In the genomic region with DNA sequence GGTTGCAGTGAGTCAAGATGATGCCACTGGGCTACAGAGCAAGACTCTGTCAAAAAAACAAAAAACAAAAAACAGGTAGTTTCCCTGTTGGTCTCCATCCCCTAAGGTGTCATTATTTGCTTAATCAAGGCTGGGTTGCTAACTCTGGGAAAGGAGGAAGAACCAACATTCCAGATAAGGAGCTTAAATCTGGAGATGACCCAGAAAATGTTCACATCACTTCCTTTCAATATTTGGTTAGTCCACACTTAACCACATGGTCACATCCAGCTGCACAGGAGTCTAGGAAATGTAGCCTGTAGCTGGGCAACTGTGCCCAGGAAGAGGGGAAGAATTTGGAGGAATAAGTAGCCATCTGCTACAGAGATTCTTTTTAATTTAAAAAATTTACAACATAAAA, we compare ENCODE assay signal across 16 cellular contexts. TPM values are rescaled to one million over a fixed set of nuclear protein-coding genes. Genes with fewer than 3 reads are reported as not detected.
A peak's percentile ranks its signal among the peaks of the same experiment; 100 is the strongest.
DNase-seq lines count a peak whose midpoint lies in the region; ATAC-seq and TF ChIP-seq lines count a peak whose summit lies in the region.
"Had no signal": no experiment of that assay in that cellular context is flagged by ENCODE, and none has a peak within 500 bp of the region (broad histone marks: within the 10 kb centered on the region; RNA-seq: fewer than 3 reads in every experiment).

No MANE protein-coding gene starts in this region.

- H3K4me1 ChIP-seq in right atrium auricular region (peaks cover 0 to 2% of the 10 kb centered on the region in 2 donors), heart right ventricle (peaks cover 0 to 48% (median 0%) of the 10 kb centered on the region in 9 donors), PC-3 (ENCODE audit: insufficient read depth, low read length) (peaks cover 15% of the 10 kb centered on the region), colonic mucosa (no peaks in the 10 kb centered on the region)
- H3K4me1 ChIP-seq: Caco-2 had no signal

- H3K27ac ChIP-seq in right atrium auricular region (no peak overlapping the region), heart right ventricle (no peak overlapping the region), PC-3 (ENCODE audit: low read length) (no peak overlapping the region), colonic mucosa (no peak overlapping the region)

- H2AFZ ChIP-seq in PC-3 (ENCODE audit: low read length), result no peak overlapping the region

- H4K20me1 ChIP-seq in PC-3 (ENCODE audit: low read length), result no peaks in the 10 kb centered on the region

- H3K79me2 ChIP-seq in PC-3 (ENCODE audit: low read length), result no peaks in the 10 kb centered on the region

- peak; percentile 38 for DNase-seq in right atrium auricular region (ENCODE audit: low spot score)
- DNase-seq in heart right ventricle, result no peak
- DNase-seq in PC-3, result no peak
- peak; percentile 37 for DNase-seq in fibroblast of the aortic adventitia (ENCODE audit: low read depth)
- DNase-seq in stimulated activated CD4-positive, alpha-beta T cell treated with anti-CD3 and anti-CD28 coated beads, Interleukin-4, amount 100 ng/mL, for 24 hours, result no peak
- DNase-seq in NCI-H510A (lab: John Stamatoyannopoulos, UW), result no peak
- DNase-seq in colonic mucosa, result no peak
- DNase-seq in KG1 (lab: John Stamatoyannopoulos, UW), result no peak
- DNase-seq: Caco-2, DMS79 treated with DMSO at 0.1 percent for 48 hours, H9, MV-4-11, NCI-H1417, NCI-H187 treated with DMSO at 0.1 percent for 48 hours, NCI-H2171, SHP77 had no signal

- BruUV-seq in PC-3 (replicated peaks; lab: Mats Ljungman, UMichigan), result no TSS peak

- H3F3A ChIP-seq in PC-3 (ENCODE audit: low read length, unreplicated experiment), result no peaks in the 10 kb centered on the region

- intact Hi-C loops in heart right ventricle (cut with DNase I), result no loop called here
- intact Hi-C loops in PC-3 (cut with micrococcal nuclease), result no loop called here
- intact Hi-C loops in colonic mucosa (cut with DNase I), result no loop called here

- CTCF ChIA-PET in PC-3 (lab: Charles Lee), result no interaction called here

- no peak for TF ChIP-seq CTCF in right atrium auricular region (IDR thresholded peaks at IDR 0.05)
- TF ChIP-seq CTCF in heart right ventricle (IDR thresholded peaks at IDR 0.05), result no peak
- TF ChIP-seq CTCF in PC-3 (conservative IDR thresholded peaks at IDR 0.05; ENCODE audit: low read depth, low read length), result no peak
- TF ChIP-seq CTCF in fibroblast of the aortic adventitia (IDR thresholded peaks at IDR 0.05; ENCODE audit: insufficient read depth, low read length), result no peak
- no peak for TF ChIP-seq CTCF in colonic mucosa (IDR thresholded peaks at IDR 0.05)

- H3K9ac ChIP-seq in PC-3 (ENCODE audit: low read length), result no peak overlapping the region
- H3K9ac ChIP-seq in colonic mucosa (ENCODE audit: low read depth in 2 of 2, low read length in 2 of 2), result no peak overlapping the region

- POLR2A ChIA-PET in PC-3 (lab: Charles Lee; ENCODE audit: unreplicated experiment), result no interaction called here

- H3K9me3 ChIP-seq in right atrium auricular region (no peaks in the 10 kb centered on the region), heart right ventricle (no peaks in the 10 kb centered on the region), PC-3 (ENCODE audit: low read length) (no peaks in the 10 kb centered on the region), colonic mucosa (no peaks in the 10 kb centered on the region)

- H3K4me3 ChIP-seq in right atrium auricular region, result no peak overlapping the region
- no peak overlapping the region for H3K4me3 ChIP-seq in heart right ventricle
- H3K4me3 ChIP-seq in PC-3 (ENCODE audit: low read length), result no peak overlapping the region
- no peak overlapping the region for H3K4me3 ChIP-seq in fibroblast of the aortic adventitia (ENCODE audit: low read depth, low read length)
- no peak overlapping the region for H3K4me3 ChIP-seq in colonic mucosa

- no peaks in the 10 kb centered on the region for H3K27me3 ChIP-seq in right atrium auricular region
- H3K27me3 ChIP-seq in heart right ventricle, result no peaks in the 10 kb centered on the region
- H3K27me3 ChIP-seq in PC-3 (ENCODE audit: low read length), result no peaks in the 10 kb centered on the region
- H3K27me3 ChIP-seq in colonic mucosa, result no peaks in the 10 kb centered on the region

- no peak overlapping the region for H3K4me2 ChIP-seq in PC-3 (ENCODE audit: low read length)

- H3K36me3 ChIP-seq in right atrium auricular region, result no peaks in the 10 kb centered on the region
- no peaks in the 10 kb centered on the region for H3K36me3 ChIP-seq in heart right ventricle
- no peaks in the 10 kb centered on the region for H3K36me3 ChIP-seq in PC-3 (ENCODE audit: low read depth, low read length)
- no peaks in the 10 kb centered on the region for H3K36me3 ChIP-seq in colonic mucosa

- ATAC-seq in heart right ventricle (no peak), PC-3 (peak; percentile 24; the same call in 1 of the 2 replicates)

- no peaks in the 10 kb centered on the region for H3K9me2 ChIP-seq in PC-3 (replicated peaks; ENCODE audit: low read length)

RNA-seq across cellular contexts. Expression of a gene that starts 25.9 kb away (rescaled TPM):
- total RNA-seq in right atrium auricular region, result 10 to 100 TPM; 15.3 to 23.8 TPM
- 10 to 100 TPM in 5 of 10 donors, 1 to 10 TPM in 5; 5.2 to 39.1 (median 9.6) TPM for total RNA-seq in heart right ventricle
- 1 to 10 TPM; 3.0 TPM for polyA plus RNA-seq in heart right ventricle
- 2.6 and 3.1 TPM in 2 replicates for total RNA-seq in PC-3 (2014; rRNA removed)
- 10.7 and 14.1 TPM in 2 replicates for total RNA-seq in fibroblast of the aortic adventitia (ENCODE audit: low replicate concordance)
- 1 to 10 TPM; 7.2 to 9.0 TPM for total RNA-seq in colonic mucosa

RNA-seq across cellular contexts. Expression of a gene that starts 53.1 kb away (rescaled TPM):
- total RNA-seq in right atrium auricular region, result 10 to 100 TPM; 22.2 to 31.5 TPM
- total RNA-seq in heart right ventricle, result 10 to 100 TPM; 38.7 to 52.0 (median 46.1) TPM
- polyA plus RNA-seq in heart right ventricle, result 10 to 100 TPM in 1 of 2 donors, 1 to 10 TPM in 1; 7.5 to 14.8 TPM
- 25.0 and 30.5 TPM in 2 replicates for total RNA-seq in PC-3 (2014; rRNA removed)
- 36.8 and 51.4 TPM in 2 replicates for total RNA-seq in fibroblast of the aortic adventitia (ENCODE audit: low replicate concordance)
- total RNA-seq in colonic mucosa, result 10 to 100 TPM; 52.1 to 53.5 TPM

Comparison
In these comparisons a context has a peak if more than half of its experiments do, and no peak if none do; other contexts are left out.
1. DNase-seq: peak in right atrium auricular region (single experiment) and fibroblast of the aortic adventitia (single experiment); none in heart right ventricle (0 of 2), PC-3 (single experiment), stimulated activated CD4-positive, alpha-beta T cell treated with anti-CD3 and anti-CD28 coated beads, Interleukin-4, amount 100 ng/mL, for 24 hours (single experiment), NCI-H510A (single experiment), colonic mucosa (single experiment) and KG1 (single experiment).